ENCODE assay signal across 9 cellular contexts in genomic region chr4:146654976-146655761, GRCh38. TPM values are rescaled to one million over a fixed set of nuclear protein-coding genes. Genes with fewer than 3 reads are reported as not detected.
A peak's percentile ranks its signal among the peaks of the same experiment; 100 is the strongest.
DNase-seq lines count a peak whose midpoint lies in the region; ATAC-seq and TF ChIP-seq lines count a peak whose summit lies in the region.
"Had no signal": no experiment of that assay in that cellular context is flagged by ENCODE, and none has a peak within 500 bp of the region (broad histone marks: within the 10 kb centered on the region; RNA-seq: fewer than 3 reads in every experiment).

No MANE protein-coding gene starts in this region.

- H3K4me3 ChIP-seq in astrocyte of the cerebellum (ENCODE audit: low read depth, low read length) = peak overlapping the region; percentile 47
- H3K4me3 ChIP-seq: BLaER1 had no signal

- in situ Hi-C loops in astrocyte of the cerebellum (cut with HindIII; ENCODE audit: low sequenced_read_pairs) (no loop called here), KBM-7 (cut with MboI; ENCODE audit: low pct_unique_long_range_greater_than_20kb, low sequenced_read_pairs) (no loop called here)

- TF ChIP-seq CTCF in astrocyte of the cerebellum (IDR thresholded peaks at IDR 0.05; ENCODE audit: low read depth, low read length, missing control alignments) = no peak

- DNase-seq in DMS53 (lab: John Stamatoyannopoulos, UW) (peak; percentile 57), DMS53 treated with DMSO at 0.1 percent for 48 hours (lab: John Stamatoyannopoulos, UW; ENCODE audit: unreplicated experiment) (no peak), astrocyte of the cerebellum (ENCODE audit: low read depth) (no peak), immature natural killer cell (no peak), DMS153 treated with DMSO at 0.1 percent for 48 hours (lab: John Stamatoyannopoulos, UW; ENCODE audit: unreplicated experiment) (no peak), KBM-7 (no peak)
- no peak for DNase-seq in stimulated activated naive CD8-positive, alpha-beta T cell treated with anti-CD3 and anti-CD28 coated beads, Interleukin-15, amount 100 ng/mL, for 72 hours
- DNase-seq in stimulated activated CD4-positive, alpha-beta T cell treated with anti-CD3 and anti-CD28 coated beads, Interleukin-1b, Interleukin-23, amount 100 ng/mL, for 48 hours = no peak

- ATAC-seq in stimulated activated naive CD8-positive, alpha-beta T cell treated with anti-CD3 and anti-CD28 coated beads, Interleukin-15, amount 100 ng/mL, for 72 hours = peak; percentile 68

- H3K4me1 Mint-ChIP-seq in immature natural killer cell = peaks cover 7 to 8% of the 10 kb centered on the region in 2 donors
- peaks cover 15% of the 10 kb centered on the region for H3K4me1 Mint-ChIP-seq in stimulated activated naive CD8-positive, alpha-beta T cell treated with anti-CD3 and anti-CD28 coated beads, Interleukin-15, amount 100 ng/mL, for 72 hours

- peaks cover 2 to 46% (median 5%) of the 10 kb centered on the region in 6 donors for H3K9me3 Mint-ChIP-seq in immature natural killer cell
- H3K9me3 Mint-ChIP-seq in stimulated activated naive CD8-positive, alpha-beta T cell treated with anti-CD3 and anti-CD28 coated beads, Interleukin-15, amount 100 ng/mL, for 72 hours = no peaks in the 10 kb centered on the region

- peaks cover 10 to 29% (median 22%) of the 10 kb centered on the region in 3 donors for H3K27me3 Mint-ChIP-seq in immature natural killer cell (ENCODE audit: low read depth in 3 of 3)
- peaks cover 80% of the 10 kb centered on the region for H3K27me3 Mint-ChIP-seq in stimulated activated naive CD8-positive, alpha-beta T cell treated with anti-CD3 and anti-CD28 coated beads, Interleukin-15, amount 100 ng/mL, for 72 hours

- peak overlapping the region in 3 of 5 donors; percentile 67 to 74 (median 70) for H3K4me3 Mint-ChIP-seq in immature natural killer cell
- H3K4me3 Mint-ChIP-seq in stimulated activated naive CD8-positive, alpha-beta T cell treated with anti-CD3 and anti-CD28 coated beads, Interleukin-15, amount 100 ng/mL, for 72 hours = peak overlapping the region; percentile 74 to 75

- H3K27ac Mint-ChIP-seq in immature natural killer cell = no peak overlapping the region
- no peak overlapping the region for H3K27ac Mint-ChIP-seq in stimulated activated naive CD8-positive, alpha-beta T cell treated with anti-CD3 and anti-CD28 coated beads, Interleukin-15, amount 100 ng/mL, for 72 hours

- peaks cover 0 to 3% (median 3%) of the 10 kb centered on the region in 3 donors for H3K36me3 Mint-ChIP-seq in immature natural killer cell

RNA-seq across cellular contexts. Expression of gene POU4F2, which starts 16.5 kb away (rescaled TPM):
- polyA plus RNA-seq in immature natural killer cell = not detected
